Comparison of ENCODE assay signal across 9 cellular contexts in the genomic region with DNA sequence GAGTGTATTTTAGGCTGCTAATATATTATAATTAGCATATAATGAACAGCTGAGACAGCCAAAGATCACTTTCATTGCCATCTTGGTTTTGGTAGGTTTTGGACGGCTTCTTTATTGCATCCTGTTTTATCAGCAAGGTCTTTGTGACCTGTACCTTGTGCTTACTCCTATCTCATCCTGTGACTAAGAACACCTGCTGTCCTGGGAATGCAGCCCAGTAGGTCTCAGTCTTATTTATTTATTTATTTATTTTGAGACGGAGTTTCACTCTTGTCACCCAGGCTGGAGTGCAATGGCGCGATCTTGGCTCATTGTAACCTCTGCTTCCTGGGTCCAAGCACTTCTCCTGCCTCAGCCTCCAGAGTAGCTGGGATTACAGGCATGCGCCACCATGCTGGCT. TPM values are rescaled to one million over a fixed set of nuclear protein-coding genes. Genes with fewer than 3 reads are reported as not detected.
"Had no signal": no experiment of that assay in that cellular context is flagged by ENCODE, and none has a peak within 500 bp of the region (broad histone marks: within the 10 kb centered on the region; RNA-seq: fewer than 3 reads in every experiment).

No MANE protein-coding gene starts in this region.

RNA-seq across cellular contexts. Expression of gene STEAP4, which starts 31.8 kb away (rescaled TPM):
- total RNA-seq: activated CD4-positive, alpha-beta memory T cell treated with anti-CD3 and anti-CD28 coated beads, Interleukin-2, amount 10 ng/mL, durations not matched to agents 7 days and 5 days; activated CD4-positive, alpha-beta T cell treated with anti-CD3 and anti-CD28 coated beads for 36 hours; activated CD4-positive, alpha-beta T cell treated with anti-CD3 and anti-CD28 coated beads, Interleukin-2, amount 10 ng/mL, durations not matched to agents 7 days and 5 days; activated CD8-positive, alpha-beta T cell treated with anti-CD3 and anti-CD28 coated beads, Interleukin-2, amount 10 ng/mL, durations not matched to agents 7 days and 5 days; activated naive CD8-positive, alpha-beta T cell treated with anti-CD3 and anti-CD28 coated beads, Interleukin-2, amount 10 ng/mL, durations not matched to agents 7 days and 5 days; astrocyte; cardiac muscle cell; T-helper 1 cell treated with Interleukin-12 subunit alpha and Interleukin-12 subunit beta and Interleukin-4 antibody, amounts not matched to agents 30 ng/mL and 1 ng/mL, for 36 hours; T-helper 2 cell treated with Interferon-gamma antibody and Interleukin-4, amounts not matched to agents 100 ng/mL and 5 ng/mL, for 36 hours had no signal
- polyA plus RNA-seq: cardiac muscle cell had no signal
